ENCODE assay signal across 18 cellular contexts in genomic region chr4:165909947-165910346, GRCh38. TPM values are rescaled to one million over a fixed set of nuclear protein-coding genes. Genes with fewer than 3 reads are reported as not detected.
DNase-seq lines count a peak whose midpoint lies in the region; ATAC-seq and TF ChIP-seq lines count a peak whose summit lies in the region.
"Had no signal": no experiment of that assay in that cellular context is flagged by ENCODE, and none has a peak within 500 bp of the region (broad histone marks: within the 10 kb centered on the region; RNA-seq: fewer than 3 reads in every experiment).

No MANE protein-coding gene starts in this region.

- TF ChIP-seq POLR2A in sigmoid colon (IDR thresholded peaks at IDR 0.05) = no peak
- TF ChIP-seq POLR2A in upper lobe of left lung (IDR thresholded peaks at IDR 0.05) = no peak
- TF ChIP-seq POLR2A in thyroid gland (IDR thresholded peaks at IDR 0.05) = no peak

- intact Hi-C loops in sigmoid colon (cut with DNase I) = no loop called here
- intact Hi-C loops in thyroid gland (cut with DNase I) = no loop called here

- DNase-seq in M059J (ENCODE audit: low read depth) = peak; percentile 75
- DNase-seq in RPMI7951 (ENCODE audit: low read depth) = peak; percentile 2
- DNase-seq in fibroblast of the aortic adventitia (ENCODE audit: low read depth) = peak; percentile 32
- DNase-seq in sigmoid colon = no peak
- no peak for DNase-seq in upper lobe of left lung
- no peak for DNase-seq in thyroid gland
- DNase-seq in COLO668 (lab: John Stamatoyannopoulos, UW; ENCODE audit: unreplicated experiment) = no peak
- DNase-seq: DMS 273 treated with DMSO at 0.1 percent for 48 hours, IMR-90, Karpas-422, MM.1S, NCI-H1092 treated with DMSO at 0.1 percent for 48 hours, NCI-H1694, NCI-H2107, NCI-H2227 treated with DMSO at 0.1 percent for 48 hours, NCI-H524 treated with DMSO at 0.1 percent for 48 hours, SIG-M5 had no signal

- no peak overlapping the region for H3K4me3 ChIP-seq in fibroblast of the aortic adventitia (ENCODE audit: low read depth, low read length)
- no peak overlapping the region for H3K4me3 ChIP-seq in sigmoid colon
- no peak overlapping the region for H3K4me3 ChIP-seq in upper lobe of left lung
- H3K4me3 ChIP-seq in thyroid gland (replicated peaks in 1 of 3) = no peak overlapping the region

- TF ChIP-seq EP300 in sigmoid colon (IDR thresholded peaks at IDR 0.05) (no peak), upper lobe of left lung (IDR thresholded peaks at IDR 0.05) (no peak)

- WGBS in sigmoid colon, 2 donors = 80 to 81% methylated on average over 2 of the region's 2 CpGs
- WGBS in upper lobe of left lung, 2 donors = 59 to 69% methylated on average over 2 of the region's 2 CpGs
- 72 to 75% methylated on average over 2 of the region's 2 CpGs for WGBS in thyroid gland, 2 donors

- H3K36me3 ChIP-seq in sigmoid colon = no peaks in the 10 kb centered on the region
- H3K36me3 ChIP-seq in upper lobe of left lung = no peaks in the 10 kb centered on the region
- H3K36me3 ChIP-seq in thyroid gland = no peaks in the 10 kb centered on the region

- H3K9me3 ChIP-seq in sigmoid colon (no peaks in the 10 kb centered on the region), upper lobe of left lung (no peaks in the 10 kb centered on the region), thyroid gland (no peaks in the 10 kb centered on the region)

- ATAC-seq in upper lobe of left lung (ENCODE audit: low FRiP score in 2 of 2) = no peak

- no peak for TF ChIP-seq CTCF in fibroblast of the aortic adventitia (IDR thresholded peaks at IDR 0.05; ENCODE audit: insufficient read depth, low read length)
- TF ChIP-seq CTCF in sigmoid colon (IDR thresholded peaks at IDR 0.05) = no peak
- no peak for TF ChIP-seq CTCF in upper lobe of left lung (IDR thresholded peaks at IDR 0.05)
- no peak for TF ChIP-seq CTCF in thyroid gland (IDR thresholded peaks at IDR 0.05)

- H3K27ac ChIP-seq in sigmoid colon (peak overlapping the region in 3 of 4 donors; percentile 34 to 57 (median 49)), upper lobe of left lung (peak overlapping the region in 1 of 4 donors; percentile 13), thyroid gland (no peak overlapping the region)
- H3K27ac ChIP-seq: C4-2B had no signal

- H3K27me3 ChIP-seq in sigmoid colon (no peaks in the 10 kb centered on the region), upper lobe of left lung (no peaks in the 10 kb centered on the region), thyroid gland (no peaks in the 10 kb centered on the region)

- H3K4me1 ChIP-seq in sigmoid colon (no peaks in the 10 kb centered on the region), upper lobe of left lung (peaks cover 0 to 4% (median 0%) of the 10 kb centered on the region in 4 donors), thyroid gland (no peaks in the 10 kb centered on the region)

RNA-seq across cellular contexts. Expression of gene TLL1, which starts 36.9 kb away (rescaled TPM):
- total RNA-seq in M059J (2014; rRNA removed; shearing (Covaris generic)) = 4.2 and 6.8 TPM in 2 replicates
- total RNA-seq in RPMI7951 (2014; rRNA removed; shearing (Covaris generic)) = 0.20 TPM in 1 of 2 replicates, not detected in the other
- 0.09 and 1.5 TPM in 2 replicates for total RNA-seq in fibroblast of the aortic adventitia (ENCODE audit: low replicate concordance)
- 1 to 10 TPM; 4.8 to 7.5 (median 5.1) TPM for total RNA-seq in sigmoid colon
- polyA plus RNA-seq in sigmoid colon = under 1 TPM in 2 of 3 donors, not detected in 1; 0.60 to 0.99 TPM
- total RNA-seq in upper lobe of left lung = 1 to 10 TPM; 1.9 to 8.4 (median 3.1) TPM
- total RNA-seq in thyroid gland = 10 to 100 TPM in 1 of 4 donors, 1 to 10 TPM in 3; 6.0 to 10.3 (median 7.8) TPM
- total RNA-seq: IMR-90 had no signal
- polyA plus RNA-seq: IMR-90 had no signal

Comparison
In these comparisons a context has a peak if more than half of its experiments do, and no peak if none do; other contexts are left out.
1. DNase-seq: peak in M059J (single experiment), RPMI7951 (single experiment) and fibroblast of the aortic adventitia (single experiment); none in sigmoid colon (single experiment), upper lobe of left lung (0 of 2), thyroid gland (0 of 2) and COLO668 (single experiment).
2. H3K27ac ChIP-seq: peak in sigmoid colon (3 of 4); none in thyroid gland (0 of 3).